30 cellular contexts compared by ENCODE assay signal in the genomic region with DNA sequence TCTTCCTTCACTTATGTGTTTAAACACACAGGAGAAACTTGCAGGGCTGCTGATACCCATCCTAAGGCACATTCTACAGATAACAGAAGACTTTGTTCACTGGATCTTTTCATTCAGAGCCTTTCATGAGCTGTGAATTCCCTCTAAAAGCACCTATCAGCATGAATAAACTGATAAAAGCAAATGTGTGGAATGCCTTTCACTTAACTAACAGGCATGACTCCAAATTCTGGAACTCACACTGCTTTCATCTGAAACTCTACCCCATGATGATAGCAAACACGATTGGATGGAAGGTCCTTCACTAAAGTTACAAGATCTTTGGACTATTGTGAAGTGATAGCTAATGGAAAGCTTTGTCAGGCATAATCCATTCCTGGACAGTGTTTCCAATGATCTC.
A peak's percentile ranks its signal among the peaks of the same experiment; 100 is the strongest.
DNase-seq lines count a peak whose midpoint lies in the region; ATAC-seq and TF ChIP-seq lines count a peak whose summit lies in the region.
"Had no signal": no experiment of that assay in that cellular context is flagged by ENCODE, and none has a peak within 500 bp of the region (broad histone marks: within the 10 kb centered on the region; RNA-seq: fewer than 3 reads in every experiment).

No MANE protein-coding gene starts in this region.

- intact Hi-C loops in lower leg skin (cut with DNase I; ENCODE audit: low total_unique reads) = loop anchor here (10.0 kb wide), 1 partner anchor 1143 kb away; no protein-coding TSS in a partner anchor

- H3K36me3 ChIP-seq in mesodermal cell (ENCODE audit: control insufficient read depth, insufficient read depth, low read length) = no peaks in the 10 kb centered on the region
- H3K36me3 ChIP-seq: adrenal gland, pancreas, right atrium auricular region, uterus had no signal

- 29% methylated on average over 1 of the region's 1 CpG; no CpG with 5 or more reads in 1 of the 2 experiments for WGBS in mesodermal cell (ENCODE audit: insufficient coverage in 2 of 2), 2 experiments
- WGBS in lower leg skin, 2 donors = 52 to 67% methylated on average over 1 of the region's 1 CpG

- ATAC-seq in HG02981 (IDR thresholded peaks at IDR 0.05; ENCODE audit: unreplicated experiment) (no peak), HG02678 (IDR thresholded peaks at IDR 0.05; ENCODE audit: unreplicated experiment) (no peak)
- ATAC-seq: activated CD4-positive, CD25-positive, alpha-beta regulatory T cell treated with anti-CD3 and anti-CD28 coated beads, Interleukin-2, amount 50 U/mL, for 24 hours; K562; pancreas had no signal

- TF ChIP-seq CTCF in choroid plexus epithelial cell (conservative IDR thresholded peaks at IDR 0.05; ENCODE audit: low read depth, low read length) (no peak), lower leg skin (IDR thresholded peaks at IDR 0.05) (no peak)

- peak overlapping the region; percentile 55 for H3K27ac ChIP-seq in mesodermal cell (ENCODE audit: low read depth, low read length, severe bottlenecking)
- H3K27ac ChIP-seq: adrenal gland, pancreas, right atrium auricular region, testis, uterus had no signal

- H3K9me3 ChIP-seq in mesodermal cell (ENCODE audit: control insufficient read depth, low read length) = peaks cover 3% of the 10 kb centered on the region
- H3K9me3 ChIP-seq: adrenal gland, pancreas, right atrium auricular region, testis, uterus had no signal

- DNase-seq in EL (peak; percentile 8), NCI-H226 (peak; percentile 89), choroid plexus epithelial cell (ENCODE audit: low read depth) (peak; percentile 68), foreskin melanocyte (no peak), lower leg skin (ENCODE audit: low spot score in 2 of 2) (no peak)
- DNase-seq: ACHN; activated CD4-positive, alpha-beta T cell treated with anti-CD3 and anti-CD28 coated beads, Interleukin-2, amount 50 U/mL, for 4 hours; activated CD8-positive, alpha-beta memory T cell treated with anti-CD3 and anti-CD28 coated beads, Interleukin-2, amount 50 U/mL, for 48 hours; activated naive CD4-positive, alpha-beta T cell treated with anti-CD3 and anti-CD28 coated beads for 36 hours; adrenal gland; caudate nucleus; CD4-positive, alpha-beta memory T cell; cortex of kidney; effector memory CD4-positive, alpha-beta T cell; left cardiac atrium; NCI-H1092 treated with DMSO at 0.1 percent for 48 hours; NCI-H187 treated with DMSO at 0.1 percent for 48 hours; nephron progenitor cell; pancreas; Right ventricle myocardium superior; stimulated activated CD4-positive, alpha-beta T cell treated with anti-CD3 and anti-CD28 coated beads, Interleukin-1b, Interleukin-23, amount 100 ng/mL, for 48 hours; T-helper 2 cell; testis; uterus had no signal

- no peak for TF ChIP-seq POLR2A in lower leg skin (IDR thresholded peaks at IDR 0.05)

- no peak overlapping the region for H3K4me3 ChIP-seq in choroid plexus epithelial cell (ENCODE audit: low read depth, low read length)
- no peak overlapping the region for H3K4me3 ChIP-seq in mesodermal cell (ENCODE audit: extremely low read depth, insufficient read depth, low read length, poor library complexity, severe bottlenecking)
- H3K4me3 ChIP-seq in lower leg skin (ENCODE audit: low read depth, poor library complexity, severe bottlenecking) = no peak overlapping the region
- H3K4me3 ChIP-seq: adrenal gland, K562, pancreas, right atrium auricular region, testis, uterus had no signal

- H3K4me1 ChIP-seq in mesodermal cell (ENCODE audit: control insufficient read depth, insufficient read depth, low read length, poor library complexity, severe bottlenecking) = peaks cover 9% of the 10 kb centered on the region
- H3K4me1 ChIP-seq: adrenal gland, pancreas, right atrium auricular region, testis, uterus had no signal

Comparison
In these comparisons a context has a peak if more than half of its experiments do, and no peak if none do; other contexts are left out.
1. DNase-seq: peak in EL (single experiment), NCI-H226 (single experiment) and choroid plexus epithelial cell (single experiment); none in foreskin melanocyte (single experiment) and lower leg skin (0 of 2).